In genomic region chr4:40582413-40582812, GRCh38 we compare ENCODE assay signal across 1 cellular context.
TF ChIP-seq lines count a peak whose summit lies in the region.

No MANE protein-coding gene starts in this region.

TF ChIP-seq in HepG2, 621 proteins besides CTCF, POLR2A, EP300 and RAD21:
- TF ChIP-seq POLR2AphosphoS2 (IDR thresholded peaks at IDR 0.05; ENCODE audit: low read depth, low read length): no peak
- TF ChIP-seq CREB1 (IDR thresholded peaks at IDR 0.05): peak; percentile 79
- TF ChIP-seq CREB1 (CRISPR knock-in tag; IDR thresholded peaks at IDR 0.05): no peak
- no peak for TF ChIP-seq FOXK2 (IDR thresholded peaks at IDR 0.05)
- TF ChIP-seq ATF7 (IDR thresholded peaks at IDR 0.05): peak; percentile 80
- no peak for TF ChIP-seq ATF7 (CRISPR knock-in tag; IDR thresholded peaks at IDR 0.05)
